2 cellular contexts compared by ENCODE assay signal in the genomic region with DNA sequence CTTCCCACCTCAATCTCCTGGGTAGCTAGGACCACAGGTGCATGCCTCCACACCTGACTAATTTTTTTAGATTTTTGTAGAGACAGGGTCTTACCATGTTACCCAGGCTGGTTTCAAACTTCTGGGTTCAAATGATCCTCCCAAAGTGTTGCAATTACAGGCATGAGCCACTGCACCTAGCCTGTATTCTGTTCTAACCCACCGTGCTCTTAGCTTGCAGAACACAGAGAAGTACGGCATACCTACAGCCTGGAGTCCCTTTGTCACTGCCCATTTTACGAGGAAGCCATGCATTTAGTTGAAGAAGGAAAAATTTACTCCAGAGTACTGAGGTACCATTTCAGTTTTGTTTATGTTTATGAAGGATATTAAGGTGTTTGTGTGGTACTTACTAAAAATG.
TF ChIP-seq lines count a peak whose summit lies in the region.

No MANE protein-coding gene starts in this region.

TF ChIP-seq in HCT116, 20 proteins besides CTCF, POLR2A, EP300 and RAD21:
- TF ChIP-seq, protein P1, sequence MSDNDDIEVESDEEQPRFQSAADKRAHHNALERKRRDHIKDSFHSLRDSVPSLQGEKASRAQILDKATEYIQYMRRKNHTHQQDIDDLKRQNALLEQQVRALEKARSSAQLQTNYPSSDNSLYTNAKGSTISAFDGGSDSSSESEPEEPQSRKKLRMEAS (IDR thresholded peaks at IDR 0.05): no peak
- TF ChIP-seq JUND (IDR thresholded peaks at IDR 0.05): no peak
- TF ChIP-seq EZH2 (IDR thresholded peaks at IDR 0.05): no peak
- no peak for TF ChIP-seq ELF1 (IDR thresholded peaks at IDR 0.05; ENCODE audit: borderline replicate concordance, low read depth)
- no peak for TF ChIP-seq ZNF274 (IDR thresholded peaks at IDR 0.05; ENCODE audit: low read depth, low read length)
- TF ChIP-seq SRF (IDR thresholded peaks at IDR 0.05; ENCODE audit: low read depth): no peak
- TF ChIP-seq FOSL1 (IDR thresholded peaks at IDR 0.05; ENCODE audit: low read depth): no peak
- no peak for TF ChIP-seq ZFX (IDR thresholded peaks at IDR 0.05)
- TF ChIP-seq, protein P2, sequence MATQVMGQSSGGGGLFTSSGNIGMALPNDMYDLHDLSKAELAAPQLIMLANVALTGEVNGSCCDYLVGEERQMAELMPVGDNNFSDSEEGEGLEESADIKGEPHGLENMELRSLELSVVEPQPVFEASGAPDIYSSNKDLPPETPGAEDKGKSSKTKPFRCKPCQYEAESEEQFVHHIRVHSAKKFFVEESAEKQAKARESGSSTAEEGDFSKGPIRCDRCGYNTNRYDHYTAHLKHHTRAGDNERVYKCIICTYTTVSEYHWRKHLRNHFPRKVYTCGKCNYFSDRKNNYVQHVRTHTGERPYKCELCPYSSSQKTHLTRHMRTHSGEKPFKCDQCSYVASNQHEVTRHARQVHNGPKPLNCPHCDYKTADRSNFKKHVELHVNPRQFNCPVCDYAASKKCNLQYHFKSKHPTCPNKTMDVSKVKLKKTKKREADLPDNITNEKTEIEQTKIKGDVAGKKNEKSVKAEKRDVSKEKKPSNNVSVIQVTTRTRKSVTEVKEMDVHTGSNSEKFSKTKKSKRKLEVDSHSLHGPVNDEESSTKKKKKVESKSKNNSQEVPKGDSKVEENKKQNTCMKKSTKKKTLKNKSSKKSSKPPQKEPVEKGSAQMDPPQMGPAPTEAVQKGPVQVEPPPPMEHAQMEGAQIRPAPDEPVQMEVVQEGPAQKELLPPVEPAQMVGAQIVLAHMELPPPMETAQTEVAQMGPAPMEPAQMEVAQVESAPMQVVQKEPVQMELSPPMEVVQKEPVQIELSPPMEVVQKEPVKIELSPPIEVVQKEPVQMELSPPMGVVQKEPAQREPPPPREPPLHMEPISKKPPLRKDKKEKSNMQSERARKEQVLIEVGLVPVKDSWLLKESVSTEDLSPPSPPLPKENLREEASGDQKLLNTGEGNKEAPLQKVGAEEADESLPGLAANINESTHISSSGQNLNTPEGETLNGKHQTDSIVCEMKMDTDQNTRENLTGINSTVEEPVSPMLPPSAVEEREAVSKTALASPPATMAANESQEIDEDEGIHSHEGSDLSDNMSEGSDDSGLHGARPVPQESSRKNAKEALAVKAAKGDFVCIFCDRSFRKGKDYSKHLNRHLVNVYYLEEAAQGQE (IDR thresholded peaks at IDR 0.05; ENCODE audit: low read depth): no peak
- TF ChIP-seq YY1 (IDR thresholded peaks at IDR 0.05; ENCODE audit: extremely low read depth, insufficient replicate concordance, low read depth, low read length): no peak

TF ChIP-seq in IMR-90, 13 proteins besides CTCF, POLR2A, EP300 and RAD21:
- TF ChIP-seq BHLHE40 (IDR thresholded peaks at IDR 0.05; ENCODE audit: low read depth, low read length) (no peak), CEBPB (IDR thresholded peaks at IDR 0.05; ENCODE audit: low read depth, low read length) (no peak), RCOR1 (IDR thresholded peaks at IDR 0.05; ENCODE audit: insufficient replicate concordance, low read length) (no peak), CHD1 (IDR thresholded peaks at IDR 0.05; ENCODE audit: low read depth, low read length) (no peak), RFX5 (IDR thresholded peaks at IDR 0.05; ENCODE audit: low read depth, low read length) (no peak), FOS (IDR thresholded peaks at IDR 0.05; ENCODE audit: low read depth, low read length) (no peak), MAZ (IDR thresholded peaks at IDR 0.05; ENCODE audit: borderline replicate concordance, low read depth, low read length) (no peak), MAFK (IDR thresholded peaks at IDR 0.05; ENCODE audit: low read depth, low read length) (no peak), MXI1 (IDR thresholded peaks at IDR 0.05; ENCODE audit: borderline replicate concordance, low read depth, low read length) (no peak), SMC3 (IDR thresholded peaks at IDR 0.05; ENCODE audit: low read depth, low read length) (no peak), NFE2L2 (IDR thresholded peaks at IDR 0.05; ENCODE audit: low read depth, low read length) (no peak)
- TF ChIP-seq, protein P3, sequence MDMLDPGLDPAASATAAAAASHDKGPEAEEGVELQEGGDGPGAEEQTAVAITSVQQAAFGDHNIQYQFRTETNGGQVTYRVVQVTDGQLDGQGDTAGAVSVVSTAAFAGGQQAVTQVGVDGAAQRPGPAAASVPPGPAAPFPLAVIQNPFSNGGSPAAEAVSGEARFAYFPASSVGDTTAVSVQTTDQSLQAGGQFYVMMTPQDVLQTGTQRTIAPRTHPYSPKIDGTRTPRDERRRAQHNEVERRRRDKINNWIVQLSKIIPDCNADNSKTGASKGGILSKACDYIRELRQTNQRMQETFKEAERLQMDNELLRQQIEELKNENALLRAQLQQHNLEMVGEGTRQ (IDR thresholded peaks at IDR 0.05; ENCODE audit: low read depth, low read length): no peak
- TF ChIP-seq, protein P4, sequence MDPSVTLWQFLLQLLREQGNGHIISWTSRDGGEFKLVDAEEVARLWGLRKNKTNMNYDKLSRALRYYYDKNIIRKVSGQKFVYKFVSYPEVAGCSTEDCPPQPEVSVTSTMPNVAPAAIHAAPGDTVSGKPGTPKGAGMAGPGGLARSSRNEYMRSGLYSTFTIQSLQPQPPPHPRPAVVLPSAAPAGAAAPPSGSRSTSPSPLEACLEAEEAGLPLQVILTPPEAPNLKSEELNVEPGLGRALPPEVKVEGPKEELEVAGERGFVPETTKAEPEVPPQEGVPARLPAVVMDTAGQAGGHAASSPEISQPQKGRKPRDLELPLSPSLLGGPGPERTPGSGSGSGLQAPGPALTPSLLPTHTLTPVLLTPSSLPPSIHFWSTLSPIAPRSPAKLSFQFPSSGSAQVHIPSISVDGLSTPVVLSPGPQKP (IDR thresholded peaks at IDR 0.05; ENCODE audit: borderline replicate concordance, low read depth, low read length): no peak
